In genomic region chr21:14675774-14676530, GRCh38 we compare ENCODE assay signal across 8 cellular contexts.
DNase-seq lines count a peak whose midpoint lies in the region; ATAC-seq lines count a peak whose summit lies in the region.

No MANE protein-coding gene starts in this region.

- no peaks in the 10 kb centered on the region for H3K27me3 Mint-ChIP-seq in activated naive CD8-positive, alpha-beta T cell treated with anti-CD3 and anti-CD28 coated beads, Interleukin-2, amount 10 ng/mL, durations not matched to agents 7 days and 5 days

- H3K4me3 ChIP-seq in urinary bladder (ENCODE audit: low read depth, low read length) = no peak overlapping the region

- intact Hi-C loops in posterior cingulate gyrus (cut with DNase I) = no loop called here

- ATAC-seq in HG03558 (IDR thresholded peaks at IDR 0.05; ENCODE audit: extremely low read depth, unreplicated experiment) (peak; percentile 49), GM19455 (IDR thresholded peaks at IDR 0.05; ENCODE audit: unreplicated experiment) (no peak)
- peak; percentile 92 for ATAC-seq in activated naive CD8-positive, alpha-beta T cell treated with anti-CD3 and anti-CD28 coated beads, Interleukin-2, amount 10 ng/mL, durations not matched to agents 7 days and 5 days (ENCODE audit: low read depth)

- H3K9me3 Mint-ChIP-seq in activated naive CD8-positive, alpha-beta T cell treated with anti-CD3 and anti-CD28 coated beads, Interleukin-2, amount 10 ng/mL, durations not matched to agents 7 days and 5 days = peaks cover 12% of the 10 kb centered on the region

- H3K4me3 Mint-ChIP-seq in activated naive CD8-positive, alpha-beta T cell treated with anti-CD3 and anti-CD28 coated beads, Interleukin-2, amount 10 ng/mL, durations not matched to agents 7 days and 5 days = peak overlapping the region; percentile 78

- POLR2A ChIA-PET in activated naive CD8-positive, alpha-beta T cell treated with anti-CD3 and anti-CD28 coated beads, Interleukin-2, amount 10 ng/mL, durations not matched to agents 7 days and 5 days (lab: Charles Lee) = interaction anchor here (0.7 to 2.3 kb wide), 7 partner anchors 11 to 134 kb away, joined by 3 to 5 read pairs (median 3); no protein-coding TSS in a partner anchor

- H3K4me1 ChIP-seq in urinary bladder (ENCODE audit: insufficient read depth) = no peaks in the 10 kb centered on the region

- peak overlapping the region; percentile 45 for H3K27ac ChIP-seq in urinary bladder (ENCODE audit: low read depth)

- peak; percentile 8 for DNase-seq in stimulated activated CD4-positive, alpha-beta T cell treated with anti-CD3 and anti-CD28 coated beads, Interleukin-15, amount 100 ng/mL, for 24 hours
- no peak for DNase-seq in stimulated activated CD4-positive, alpha-beta T cell treated with anti-CD3 and anti-CD28 coated beads, Interleukin-12 subunit alpha, Interleukin-12 subunit beta, amount 100 ng/mL, for 4 hours
- DNase-seq in activated naive CD8-positive, alpha-beta T cell treated with anti-CD3 and anti-CD28 coated beads, Interleukin-2, amount 10 ng/mL, durations not matched to agents 7 days and 5 days = no peak
- DNase-seq in posterior cingulate gyrus (no peak), cerebellar nuclear complex (lab: John Stamatoyannopoulos, UW) (no peak)

- no peaks in the 10 kb centered on the region for H3K36me3 ChIP-seq in urinary bladder (ENCODE audit: insufficient read depth)

- H3K27ac Mint-ChIP-seq in activated naive CD8-positive, alpha-beta T cell treated with anti-CD3 and anti-CD28 coated beads, Interleukin-2, amount 10 ng/mL, durations not matched to agents 7 days and 5 days = peak overlapping the region; percentile 95

- 57% methylated on average over 7 of the region's 7 CpGs for WGBS in urinary bladder

- H3K4me1 Mint-ChIP-seq in activated naive CD8-positive, alpha-beta T cell treated with anti-CD3 and anti-CD28 coated beads, Interleukin-2, amount 10 ng/mL, durations not matched to agents 7 days and 5 days = peaks cover 29% of the 10 kb centered on the region

- peaks cover 42% of the 10 kb centered on the region for H3K36me3 Mint-ChIP-seq in activated naive CD8-positive, alpha-beta T cell treated with anti-CD3 and anti-CD28 coated beads, Interleukin-2, amount 10 ng/mL, durations not matched to agents 7 days and 5 days
